26 cellular contexts compared by ENCODE assay signal in genomic region chr7:89027781-89028180, GRCh38.
"Had no signal": no experiment of that assay in that cellular context is flagged by ENCODE, and none has a peak within 500 bp of the region (broad histone marks: within the 10 kb centered on the region; RNA-seq: fewer than 3 reads in every experiment).

No MANE protein-coding gene starts in this region.

- H3K4me3 ChIP-seq: coronary artery, heart left ventricle, ovary, prostate gland, right atrium auricular region, stomach, suprapubic skin, transverse colon, vagina had no signal

- ATAC-seq: activated CD4-positive, CD25-positive, alpha-beta regulatory T cell treated with anti-CD3 and anti-CD28 coated beads, Interleukin-2, amount 50 U/mL, for 24 hours; activated CD8-positive, alpha-beta memory T cell treated with anti-CD3 and anti-CD28 coated beads, Interleukin-2, amount 10 ng/mL, durations not matched to agents 7 days and 5 days; activated naive CD8-positive, alpha-beta T cell treated with anti-CD3 and anti-CD28 coated beads, Interleukin-2, amount 50 U/mL, for 24 hours; heart left ventricle; left cardiac atrium; natural killer cell treated with Interleukin-12 subunit alpha and Interleukin-12 subunit beta and Interleukin-15 and Interleukin-18, amount 100 ng/mL, for 72 hours; stimulated activated memory B cell treated with anti-CD40 and anti-IgM and Interleukin-4, amounts not matched to agents 10 μg/mL and 1 μg/mL and 100 μg/mL, for 72 hours had no signal

- H3K27me3 ChIP-seq: heart left ventricle, neutrophil, ovary, right atrium auricular region, stomach, suprapubic skin, transverse colon, vagina had no signal

- H3K27ac ChIP-seq: coronary artery, epithelial cell of prostate, heart left ventricle, neutrophil, ovary, prostate gland, right atrium auricular region, stomach, suprapubic skin, transverse colon, vagina had no signal

- DNase-seq: activated CD4-positive, alpha-beta memory T cell treated with anti-CD3 and anti-CD28 coated beads, Interleukin-2, amount 10 ng/mL, durations not matched to agents 7 days and 5 days; activated CD4-positive, alpha-beta T cell treated with anti-CD3 and anti-CD28 coated beads, Interleukin-2, amount 10 ng/mL, durations not matched to agents 24 days and 14 days; activated CD8-positive, alpha-beta memory T cell treated with anti-CD3 and anti-CD28 coated beads, Interleukin-2, amount 10 ng/mL, durations not matched to agents 7 days and 5 days; activated effector memory CD4-positive, alpha-beta T cell treated with anti-CD3 and anti-CD28 coated beads, Interleukin-2, amount 50 U/mL, for 16 hours; activated naive CD4-positive, alpha-beta T cell treated with anti-CD3 and anti-CD28 coated beads, Interleukin-2, amount 10 ng/mL, durations not matched to agents 7 days and 5 days; activated naive CD8-positive, alpha-beta T cell treated with anti-CD3 and anti-CD28 coated beads, Interleukin-2, amount 50 U/mL, for 24 hours; activated T-cell treated with anti-CD3 and anti-CD28 coated beads for 4 hours; cerebellar nuclear complex; heart left ventricle; islet precursor cell; left cardiac atrium; midbrain; ovary; stimulated activated CD4-positive, alpha-beta T cell treated with anti-CD3 and anti-CD28 coated beads, Interleukin-1b, Interleukin-23, amount 100 ng/mL, for 48 hours; stomach; transverse colon had no signal

- H3K9me3 ChIP-seq: heart left ventricle, neutrophil, ovary, prostate gland, right atrium auricular region, stomach, suprapubic skin, transverse colon, vagina had no signal

- H3K4me1 ChIP-seq: heart left ventricle, prostate gland, right atrium auricular region, stomach, suprapubic skin, transverse colon had no signal

- H3K36me3 ChIP-seq: heart left ventricle, neutrophil, ovary, prostate gland, right atrium auricular region, stomach, suprapubic skin, transverse colon, vagina had no signal
